ENCODE assay signal across 1 cellular context in genomic region chr4:3838437-3839380, GRCh38.
TF ChIP-seq lines count a peak whose summit lies in the region.

No MANE protein-coding gene starts in this region.

TF ChIP-seq in HepG2, 621 proteins besides CTCF, POLR2A, EP300 and RAD21 (continued from another document):
- TF ChIP-seq, protein P1, sequence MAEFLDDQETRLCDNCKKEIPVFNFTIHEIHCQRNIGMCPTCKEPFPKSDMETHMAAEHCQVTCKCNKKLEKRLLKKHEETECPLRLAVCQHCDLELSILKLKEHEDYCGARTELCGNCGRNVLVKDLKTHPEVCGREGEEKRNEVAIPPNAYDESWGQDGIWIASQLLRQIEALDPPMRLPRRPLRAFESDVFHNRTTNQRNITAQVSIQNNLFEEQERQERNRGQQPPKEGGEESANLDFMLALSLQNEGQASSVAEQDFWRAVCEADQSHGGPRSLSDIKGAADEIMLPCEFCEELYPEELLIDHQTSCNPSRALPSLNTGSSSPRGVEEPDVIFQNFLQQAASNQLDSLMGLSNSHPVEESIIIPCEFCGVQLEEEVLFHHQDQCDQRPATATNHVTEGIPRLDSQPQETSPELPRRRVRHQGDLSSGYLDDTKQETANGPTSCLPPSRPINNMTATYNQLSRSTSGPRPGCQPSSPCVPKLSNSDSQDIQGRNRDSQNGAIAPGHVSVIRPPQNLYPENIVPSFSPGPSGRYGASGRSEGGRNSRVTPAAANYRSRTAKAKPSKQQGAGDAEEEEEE (CRISPR knock-in tag; IDR thresholded peaks at IDR 0.05; ENCODE audit: borderline replicate concordance) = 0 out of 2 replicates have a peak, but pooled peaks have one; percentile 56
- no peak for TF ChIP-seq KMT2B (CRISPR knock-in tag; IDR thresholded peaks at IDR 0.05)
- peak; percentile 66; the same call in 1 of the 2 replicates for TF ChIP-seq ZBTB4 (CRISPR knock-in tag; IDR thresholded peaks at IDR 0.05; ENCODE audit: borderline replicate concordance)
- TF ChIP-seq, protein P2, sequence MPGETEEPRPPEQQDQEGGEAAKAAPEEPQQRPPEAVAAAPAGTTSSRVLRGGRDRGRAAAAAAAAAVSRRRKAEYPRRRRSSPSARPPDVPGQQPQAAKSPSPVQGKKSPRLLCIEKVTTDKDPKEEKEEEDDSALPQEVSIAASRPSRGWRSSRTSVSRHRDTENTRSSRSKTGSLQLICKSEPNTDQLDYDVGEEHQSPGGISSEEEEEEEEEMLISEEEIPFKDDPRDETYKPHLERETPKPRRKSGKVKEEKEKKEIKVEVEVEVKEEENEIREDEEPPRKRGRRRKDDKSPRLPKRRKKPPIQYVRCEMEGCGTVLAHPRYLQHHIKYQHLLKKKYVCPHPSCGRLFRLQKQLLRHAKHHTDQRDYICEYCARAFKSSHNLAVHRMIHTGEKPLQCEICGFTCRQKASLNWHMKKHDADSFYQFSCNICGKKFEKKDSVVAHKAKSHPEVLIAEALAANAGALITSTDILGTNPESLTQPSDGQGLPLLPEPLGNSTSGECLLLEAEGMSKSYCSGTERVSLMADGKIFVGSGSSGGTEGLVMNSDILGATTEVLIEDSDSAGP (CRISPR knock-in tag; IDR thresholded peaks at IDR 0.05; ENCODE audit: borderline replicate concordance) = 0 out of 2 replicates have a peak, but pooled peaks have one; percentile 12
- 0 out of 2 replicates have a peak, but pooled peaks have one; percentile 19 for TF ChIP-seq HNF4A (CRISPR knock-in tag; IDR thresholded peaks at IDR 0.05)
- 0 out of 2 replicates have a peak, but pooled peaks have one; percentile 33 for TF ChIP-seq EEA1 (CRISPR knock-in tag; IDR thresholded peaks at IDR 0.05; ENCODE audit: borderline replicate concordance)
- TF ChIP-seq NFATC3 (CRISPR knock-in tag; IDR thresholded peaks at IDR 0.05) = 0 out of 2 replicates have a peak, but pooled peaks have one; percentile 39
- 0 out of 2 replicates have a peak, but pooled peaks have one; percentile 44 for TF ChIP-seq ZNF547 (CRISPR knock-in tag; IDR thresholded peaks at IDR 0.05)
- 0 out of 2 replicates have a peak, but pooled peaks have one; percentile 15 for TF ChIP-seq SMAD9 (CRISPR knock-in tag; IDR thresholded peaks at IDR 0.05)
- TF ChIP-seq CBX1 (IDR thresholded peaks at IDR 0.05; ENCODE audit: low read depth) = no peak
- TF ChIP-seq ZNF883 (CRISPR knock-in tag; IDR thresholded peaks at IDR 0.05; ENCODE audit: not compliant biosample characterization) = peak; percentile 51
- TF ChIP-seq ZNF784 (CRISPR knock-in tag; IDR thresholded peaks at IDR 0.05; ENCODE audit: borderline replicate concordance) = 0 out of 2 replicates have a peak, but pooled peaks have one; percentile 47
- peak; percentile 56; the same call in 1 of the 2 replicates for TF ChIP-seq ZSCAN25 (CRISPR knock-in tag; IDR thresholded peaks at IDR 0.05)
- peak; percentile 21; the same call in 1 of the 2 replicates for TF ChIP-seq SMAD1 (CRISPR knock-in tag; IDR thresholded peaks at IDR 0.05; ENCODE audit: borderline replicate concordance, low read depth)
- no peak for TF ChIP-seq ZNF816 (CRISPR knock-in tag; IDR thresholded peaks at IDR 0.05; ENCODE audit: borderline replicate concordance)
- 0 out of 2 replicates have a peak, but pooled peaks have one; percentile 33 for TF ChIP-seq ZNF567 (CRISPR knock-in tag; IDR thresholded peaks at IDR 0.05; ENCODE audit: borderline replicate concordance)
- TF ChIP-seq PHF8 (CRISPR knock-in tag; IDR thresholded peaks at IDR 0.05) = 0 out of 2 replicates have a peak, but pooled peaks have one; percentile 0
- no peak for TF ChIP-seq REPIN1 (CRISPR knock-in tag; IDR thresholded peaks at IDR 0.05; ENCODE audit: borderline replicate concordance, low read depth)
- TF ChIP-seq CREBL2 (CRISPR knock-in tag; IDR thresholded peaks at IDR 0.05; ENCODE audit: borderline replicate concordance) = peak; percentile 56; the same call in 1 of the 2 replicates
- 0 out of 2 replicates have a peak, but pooled peaks have one; percentile 37 for TF ChIP-seq TRIM24 (CRISPR knock-in tag; IDR thresholded peaks at IDR 0.05)
- 0 out of 2 replicates have a peak, but pooled peaks have one; percentile 50 for TF ChIP-seq ZNF556 (CRISPR knock-in tag; IDR thresholded peaks at IDR 0.05; ENCODE audit: borderline replicate concordance)
- peak; percentile 51; the same call in 1 of the 2 replicates for TF ChIP-seq ZNF274 (CRISPR knock-in tag; IDR thresholded peaks at IDR 0.05)
- TF ChIP-seq MBNL3 (CRISPR knock-in tag; conservative IDR thresholded peaks at IDR 0.05) = no peak
- TF ChIP-seq NR2F1 (CRISPR knock-in tag; IDR thresholded peaks at IDR 0.05) = no peak
- TF ChIP-seq ZNF44 (CRISPR knock-in tag; IDR thresholded peaks at IDR 0.05) = no peak
- TF ChIP-seq ZNF207 (IDR thresholded peaks at IDR 0.05; ENCODE audit: borderline replicate concordance) = no peak
- TF ChIP-seq ZFX (CRISPR knock-in tag; IDR thresholded peaks at IDR 0.05; ENCODE audit: low read depth) = peak; percentile 55; the same call in 1 of the 2 replicates
- TF ChIP-seq ZBTB33 (CRISPR knock-in tag; IDR thresholded peaks at IDR 0.05) = peak; percentile 53; the same call in 1 of the 2 replicates
- TF ChIP-seq ZBTB38 (CRISPR knock-in tag; IDR thresholded peaks at IDR 0.05) = peak; percentile 49; the same call in 1 of the 2 replicates
- no peak for TF ChIP-seq ZNF326 (CRISPR knock-in tag; IDR thresholded peaks at IDR 0.05; ENCODE audit: borderline replicate concordance)
- TF ChIP-seq ZNF598 (CRISPR knock-in tag; IDR thresholded peaks at IDR 0.05; ENCODE audit: borderline replicate concordance) = 0 out of 2 replicates have a peak, but pooled peaks have one; percentile 33
TF ChIP-seq in HepG2: peak in this region for 25.
